In genomic region chr11:92854952-92855351, GRCh38 we compare ENCODE assay signal across 29 cellular contexts.
DNase-seq lines count a peak whose midpoint lies in the region; ATAC-seq, FAIRE-seq and TF ChIP-seq lines count a peak whose summit lies in the region.
"Had no signal": no experiment of that assay in that cellular context is flagged by ENCODE, and none has a peak within 500 bp of the region (broad histone marks: within the 10 kb centered on the region; RNA-seq: fewer than 3 reads in every experiment).

No MANE protein-coding gene starts in this region.

- no peak for DNase-seq in DND-41
- peak; percentile 9 for DNase-seq in H4 (ENCODE audit: low spot score)
- peak; percentile 8 for DNase-seq in astrocyte (ENCODE audit: low read depth)
- no peak for DNase-seq in C1 segment of cervical spinal cord (lab: John Stamatoyannopoulos, UW)
- no peak for DNase-seq in CD14-positive monocyte (ENCODE audit: low spot score)
- DNase-seq: activated CD4-positive, alpha-beta T cell treated with anti-CD3 and anti-CD28 coated beads, Interleukin-2, amount 50 U/mL, for 1 hour; activated CD4-positive, CD25-positive, alpha-beta regulatory T cell; activated gamma-delta T cell; activated naive CD8-positive, alpha-beta T cell treated with anti-CD3 and anti-CD28 coated beads for 36 hours; activated T-cell treated with anti-CD3 and anti-CD28 coated beads, Interleukin-2, amount 50 U/mL, for 1 hour; anterior cingulate cortex; cortex of kidney; effector memory CD4-positive, alpha-beta T cell; left ventricle myocardium inferior; NCI-H1105; NCI-H187; PC-3; right lobe of liver; stimulated activated CD4-positive, alpha-beta T cell treated with anti-CD3 and anti-CD28 coated beads, Interleukin-4, amount 100 ng/mL, for 24 hours; T-helper 17 cell; tibial artery had no signal

- intact Hi-C loops in CD14-positive monocyte (cut with micrococcal nuclease) = no loop called here

- H2AFZ ChIP-seq in DND-41 (ENCODE audit: low read depth, low read length) = no peak overlapping the region
- no peak overlapping the region for H2AFZ ChIP-seq in astrocyte (ENCODE audit: low read depth, low read length)
- no peak overlapping the region for H2AFZ ChIP-seq in neural cell (ENCODE audit: low read depth, low read length)

- no peak for FAIRE-seq in astrocyte (lab: Jason Lieb, UNC)
- FAIRE-seq: H54, HTR-8/SVneo, TTC549 had no signal

- no peak overlapping the region for H3K4me2 ChIP-seq in DND-41 (ENCODE audit: insufficient read depth, low read length)
- no peak overlapping the region for H3K4me2 ChIP-seq in astrocyte (ENCODE audit: low read length)
- H3K4me2 ChIP-seq in neural cell (ENCODE audit: low read length) = no peak overlapping the region

- H3K27ac Mint-ChIP-seq in astrocyte (ENCODE audit: unreplicated experiment) (no peak overlapping the region), CD14-positive monocyte (no peak overlapping the region)
- H3K27ac Mint-ChIP-seq: activated naive CD8-positive, alpha-beta T cell treated with anti-CD3 and anti-CD28 coated beads for 36 hours; T-helper 17 cell had no signal

- H3K4me1 Mint-ChIP-seq in astrocyte (ENCODE audit: low read depth, unreplicated experiment) (peaks cover 31% of the 10 kb centered on the region), CD14-positive monocyte (no peaks in the 10 kb centered on the region)
- H3K4me1 Mint-ChIP-seq: activated naive CD8-positive, alpha-beta T cell treated with anti-CD3 and anti-CD28 coated beads for 36 hours; T-helper 17 cell had no signal

- H3K9me3 Mint-ChIP-seq in astrocyte (ENCODE audit: unreplicated experiment) (no peaks in the 10 kb centered on the region), CD14-positive monocyte (peaks cover 0 to 2% (median 0%) of the 10 kb centered on the region in 7 donors)
- H3K9me3 Mint-ChIP-seq: activated naive CD8-positive, alpha-beta T cell treated with anti-CD3 and anti-CD28 coated beads for 36 hours had no signal

- ATAC-seq in DND-41 (ENCODE audit: insufficient read depth, low read depth) = peak; percentile 70
- no peak for ATAC-seq in GM18511 (IDR thresholded peaks at IDR 0.05; ENCODE audit: unreplicated experiment)
- ATAC-seq: PC-3, SK-N-SH treated with all-trans-retinoic acid at 6 μM for 48 hours, T-helper 17 cell had no signal

- H3K27ac ChIP-seq in DND-41 (ENCODE audit: low read length) (no peak overlapping the region), astrocyte (ENCODE audit: low read depth, low read length) (no peak overlapping the region), neural cell (ENCODE audit: low read length) (no peak overlapping the region)
- H3K27ac ChIP-seq: cardiac muscle cell, epithelial cell of prostate, left ventricle myocardium inferior, right lobe of liver, tibial artery had no signal

- TF ChIP-seq CTCF in DND-41 (IDR thresholded peaks at IDR 0.05; ENCODE audit: borderline replicate concordance, extremely low read depth, low read length, poor library complexity, severe bottlenecking) = peak; percentile 17
- TF ChIP-seq CTCF in astrocyte (IDR thresholded peaks at IDR 0.05; ENCODE audit: insufficient read depth, low read depth, low read length) = no peak
- peak; percentile 56 for TF ChIP-seq CTCF in neural cell (IDR thresholded peaks at IDR 0.05; ENCODE audit: poor library complexity, severe bottlenecking)
- TF ChIP-seq CTCF in CD14-positive monocyte (IDR thresholded peaks at IDR 0.05) = no peak

- H3K9me2 ChIP-seq in neural cell (ENCODE audit: insufficient read depth, low read length) = no peaks in the 10 kb centered on the region

- H3K4me3 Mint-ChIP-seq in astrocyte (ENCODE audit: unreplicated experiment) (no peak overlapping the region), CD14-positive monocyte (no peak overlapping the region)
- H3K4me3 Mint-ChIP-seq: activated naive CD8-positive, alpha-beta T cell treated with anti-CD3 and anti-CD28 coated beads for 36 hours; T-helper 17 cell had no signal

- no peaks in the 10 kb centered on the region for H3F3A ChIP-seq in neural cell (ENCODE audit: insufficient read depth, low read length, poor library complexity, severe bottlenecking)

- no peaks in the 10 kb centered on the region for H3K36me3 Mint-ChIP-seq in astrocyte (ENCODE audit: low read depth, unreplicated experiment)
- no peaks in the 10 kb centered on the region for H3K36me3 Mint-ChIP-seq in CD14-positive monocyte
- H3K36me3 Mint-ChIP-seq: activated naive CD8-positive, alpha-beta T cell treated with anti-CD3 and anti-CD28 coated beads for 36 hours had no signal

- peaks cover 11% of the 10 kb centered on the region for H3K4me1 ChIP-seq in DND-41 (ENCODE audit: insufficient read depth, low read length)
- no peaks in the 10 kb centered on the region for H3K4me1 ChIP-seq in astrocyte (ENCODE audit: insufficient read depth, low read length)
- H3K4me1 ChIP-seq: left ventricle myocardium inferior, right lobe of liver had no signal

- no peaks in the 10 kb centered on the region for H3K9me3 ChIP-seq in DND-41 (ENCODE audit: insufficient read depth, low read length, severe bottlenecking)
- no peaks in the 10 kb centered on the region for H3K9me3 ChIP-seq in astrocyte (ENCODE audit: insufficient read depth, low read depth, low read length)
- no peaks in the 10 kb centered on the region for H3K9me3 ChIP-seq in neural cell (ENCODE audit: low read length)
- H3K9me3 ChIP-seq: left ventricle myocardium inferior, right lobe of liver, tibial artery had no signal

- TF ChIP-seq EP300 in neural cell (conservative IDR thresholded peaks at IDR 0.05; ENCODE audit: poor library complexity, severe bottlenecking) = no peak

- H3K4me3 ChIP-seq in DND-41 (ENCODE audit: low read depth in 1 of 2, low read length in 2 of 2) = no peak overlapping the region
- no peak overlapping the region for H3K4me3 ChIP-seq in astrocyte (ENCODE audit: insufficient read depth, low read depth, low read length)
- H3K4me3 ChIP-seq in neural cell (ENCODE audit: low read length) = no peak overlapping the region
- H3K4me3 ChIP-seq: cardiac muscle cell, left ventricle myocardium inferior, right lobe of liver, tibial artery had no signal

- TF ChIP-seq RAD21 in neural cell (conservative IDR thresholded peaks at IDR 0.05) = peak; percentile 60

- H4K20me1 ChIP-seq in DND-41 (ENCODE audit: insufficient read depth, low read length) (no peaks in the 10 kb centered on the region), astrocyte (ENCODE audit: insufficient read depth, low read length) (no peaks in the 10 kb centered on the region), neural cell (ENCODE audit: insufficient read depth) (no peaks in the 10 kb centered on the region)

- no peaks in the 10 kb centered on the region for H3K27me3 ChIP-seq in DND-41 (ENCODE audit: insufficient read depth, low read length, poor library complexity)
- no peaks in the 10 kb centered on the region for H3K27me3 ChIP-seq in astrocyte (ENCODE audit: insufficient read depth, low read length)
- no peaks in the 10 kb centered on the region for H3K27me3 ChIP-seq in neural cell (ENCODE audit: insufficient read depth, low read depth, low read length)
- H3K27me3 ChIP-seq: right lobe of liver, tibial artery had no signal

- H3K9ac ChIP-seq in DND-41 (ENCODE audit: low read depth, low read length) (no peak overlapping the region), astrocyte (ENCODE audit: low read length) (no peak overlapping the region), neural cell (ENCODE audit: low read length) (no peak overlapping the region)

- H3K27me3 Mint-ChIP-seq in astrocyte (ENCODE audit: low read depth, unreplicated experiment) (no peaks in the 10 kb centered on the region), CD14-positive monocyte (ENCODE audit: low read depth in 3 of 3) (no peaks in the 10 kb centered on the region)
- H3K27me3 Mint-ChIP-seq: activated naive CD8-positive, alpha-beta T cell treated with anti-CD3 and anti-CD28 coated beads for 36 hours had no signal

- H3K79me2 ChIP-seq in DND-41 (ENCODE audit: insufficient read depth, low read length) = no peaks in the 10 kb centered on the region
- H3K79me2 ChIP-seq in astrocyte (ENCODE audit: insufficient read depth, low read length) = no peaks in the 10 kb centered on the region
- no peaks in the 10 kb centered on the region for H3K79me2 ChIP-seq in neural cell (replicated peaks; ENCODE audit: insufficient read depth, low read length)

- H3K36me3 ChIP-seq in DND-41 (ENCODE audit: insufficient read depth, low read length) (no peaks in the 10 kb centered on the region), astrocyte (ENCODE audit: insufficient read depth, low read length) (no peaks in the 10 kb centered on the region), neural cell (ENCODE audit: insufficient read depth, low read length) (no peaks in the 10 kb centered on the region)
- H3K36me3 ChIP-seq: cardiac muscle cell, left ventricle myocardium inferior, right lobe of liver, tibial artery had no signal

TF ChIP-seq in neural cell, 6 proteins besides CTCF, POLR2A, EP300 and RAD21:
- peak; percentile 50 for TF ChIP-seq SMC3 (conservative IDR thresholded peaks at IDR 0.05; ENCODE audit: poor library complexity)
- TF ChIP-seq, protein P1, sequence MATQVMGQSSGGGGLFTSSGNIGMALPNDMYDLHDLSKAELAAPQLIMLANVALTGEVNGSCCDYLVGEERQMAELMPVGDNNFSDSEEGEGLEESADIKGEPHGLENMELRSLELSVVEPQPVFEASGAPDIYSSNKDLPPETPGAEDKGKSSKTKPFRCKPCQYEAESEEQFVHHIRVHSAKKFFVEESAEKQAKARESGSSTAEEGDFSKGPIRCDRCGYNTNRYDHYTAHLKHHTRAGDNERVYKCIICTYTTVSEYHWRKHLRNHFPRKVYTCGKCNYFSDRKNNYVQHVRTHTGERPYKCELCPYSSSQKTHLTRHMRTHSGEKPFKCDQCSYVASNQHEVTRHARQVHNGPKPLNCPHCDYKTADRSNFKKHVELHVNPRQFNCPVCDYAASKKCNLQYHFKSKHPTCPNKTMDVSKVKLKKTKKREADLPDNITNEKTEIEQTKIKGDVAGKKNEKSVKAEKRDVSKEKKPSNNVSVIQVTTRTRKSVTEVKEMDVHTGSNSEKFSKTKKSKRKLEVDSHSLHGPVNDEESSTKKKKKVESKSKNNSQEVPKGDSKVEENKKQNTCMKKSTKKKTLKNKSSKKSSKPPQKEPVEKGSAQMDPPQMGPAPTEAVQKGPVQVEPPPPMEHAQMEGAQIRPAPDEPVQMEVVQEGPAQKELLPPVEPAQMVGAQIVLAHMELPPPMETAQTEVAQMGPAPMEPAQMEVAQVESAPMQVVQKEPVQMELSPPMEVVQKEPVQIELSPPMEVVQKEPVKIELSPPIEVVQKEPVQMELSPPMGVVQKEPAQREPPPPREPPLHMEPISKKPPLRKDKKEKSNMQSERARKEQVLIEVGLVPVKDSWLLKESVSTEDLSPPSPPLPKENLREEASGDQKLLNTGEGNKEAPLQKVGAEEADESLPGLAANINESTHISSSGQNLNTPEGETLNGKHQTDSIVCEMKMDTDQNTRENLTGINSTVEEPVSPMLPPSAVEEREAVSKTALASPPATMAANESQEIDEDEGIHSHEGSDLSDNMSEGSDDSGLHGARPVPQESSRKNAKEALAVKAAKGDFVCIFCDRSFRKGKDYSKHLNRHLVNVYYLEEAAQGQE (IDR thresholded peaks at IDR 0.05; ENCODE audit: borderline replicate concordance) = no peak
- TF ChIP-seq MXI1 (conservative IDR thresholded peaks at IDR 0.05; ENCODE audit: poor library complexity, severe bottlenecking) = no peak

Comparison
In these comparisons a context has a peak if more than half of its experiments do, and no peak if none do; other contexts are left out.
1. DNase-seq: peak in H4 (single experiment) and astrocyte (single experiment); none in DND-41 (single experiment), C1 segment of cervical spinal cord (0 of 14) and CD14-positive monocyte (single experiment).
2. CTCF ChIP-seq: peak in DND-41 (single experiment) and neural cell (single experiment); none in astrocyte (single experiment) and CD14-positive monocyte (single experiment).